In genomic region chr14:21077672-21078071, GRCh38 we compare ENCODE assay signal across 16 cellular contexts. TPM values are rescaled to one million over a fixed set of nuclear protein-coding genes. Genes with fewer than 3 reads are reported as not detected.
A peak's percentile ranks its signal among the peaks of the same experiment; 100 is the strongest.
DNase-seq lines count a peak whose midpoint lies in the region; ATAC-seq and TF ChIP-seq lines count a peak whose summit lies in the region.
"Had no signal": no experiment of that assay in that cellular context is flagged by ENCODE, and none has a peak within 500 bp of the region (broad histone marks: within the 10 kb centered on the region; RNA-seq: fewer than 3 reads in every experiment).

No MANE protein-coding gene starts in this region.

- H3K4me1 ChIP-seq in spleen (peaks cover 3 to 80% (median 44%) of the 10 kb centered on the region in 6 donors), mucosa of descending colon (ENCODE audit: low read depth) (peaks cover 3% of the 10 kb centered on the region), HAP-1 (no peaks in the 10 kb centered on the region)
- H3K4me1 ChIP-seq: Caco-2 had no signal

- H3K4me3 ChIP-seq in spleen (no peak overlapping the region), mucosa of descending colon (no peak overlapping the region), HAP-1 (no peak overlapping the region)
- H3K4me3 ChIP-seq: BLaER1, GM23248 had no signal

- no peaks in the 10 kb centered on the region for H3K9me3 ChIP-seq in spleen
- no peaks in the 10 kb centered on the region for H3K9me3 ChIP-seq in mucosa of descending colon
- H3K9me3 ChIP-seq in HAP-1 = no peaks in the 10 kb centered on the region
- H3K9me3 ChIP-seq: BLaER1, Caco-2 had no signal

- H3K27ac Mint-ChIP-seq in activated naive CD8-positive, alpha-beta T cell treated with anti-CD3 and anti-CD28 coated beads, Interleukin-2, amount 50 U/mL, for 24 hours = no peak overlapping the region
- no peak overlapping the region for H3K27ac Mint-ChIP-seq in activated naive CD8-positive, alpha-beta T cell treated with anti-CD3 and anti-CD28 coated beads for 36 hours
- H3K27ac Mint-ChIP-seq in HFFc6 (peak overlapping the region; percentile 37; the same call in 1 of the 2 replicates), naive B cell (no peak overlapping the region)

- no peaks in the 10 kb centered on the region for H3K36me3 Mint-ChIP-seq in activated naive CD8-positive, alpha-beta T cell treated with anti-CD3 and anti-CD28 coated beads, Interleukin-2, amount 50 U/mL, for 24 hours (ENCODE audit: low read depth)
- H3K36me3 Mint-ChIP-seq in activated naive CD8-positive, alpha-beta T cell treated with anti-CD3 and anti-CD28 coated beads for 36 hours = no peaks in the 10 kb centered on the region
- H3K36me3 Mint-ChIP-seq in HFFc6 (ENCODE audit: low read depth) (peaks cover 14% of the 10 kb centered on the region), naive B cell (no peaks in the 10 kb centered on the region)
- H3K36me3 Mint-ChIP-seq: CD8-positive, alpha-beta memory T cell had no signal

- no peak for DNase-seq in activated naive CD8-positive, alpha-beta T cell treated with anti-CD3 and anti-CD28 coated beads, Interleukin-2, amount 50 U/mL, for 24 hours
- no peak for DNase-seq in activated naive CD8-positive, alpha-beta T cell treated with anti-CD3 and anti-CD28 coated beads for 36 hours
- DNase-seq in HFFc6 (no peak), naive B cell (no peak), spleen (no peak), mucosa of descending colon (no peak), HAP-1 (ENCODE audit: low spot score in 2 of 2) (no peak)
- DNase-seq: 8988T; AML-193; Caco-2; CD8-positive, alpha-beta memory T cell; GF-D8; GM23248 had no signal

- no peaks in the 10 kb centered on the region for H3K4me1 Mint-ChIP-seq in activated naive CD8-positive, alpha-beta T cell treated with anti-CD3 and anti-CD28 coated beads, Interleukin-2, amount 50 U/mL, for 24 hours
- no peaks in the 10 kb centered on the region for H3K4me1 Mint-ChIP-seq in activated naive CD8-positive, alpha-beta T cell treated with anti-CD3 and anti-CD28 coated beads for 36 hours
- H3K4me1 Mint-ChIP-seq in HFFc6 (ENCODE audit: low read depth) (peaks cover 11% of the 10 kb centered on the region), naive B cell (peaks cover 4 to 6% (median 6%) of the 10 kb centered on the region in 3 donors)

- H3K27me3 Mint-ChIP-seq in activated naive CD8-positive, alpha-beta T cell treated with anti-CD3 and anti-CD28 coated beads, Interleukin-2, amount 50 U/mL, for 24 hours = peaks cover 9% of the 10 kb centered on the region
- H3K27me3 Mint-ChIP-seq in activated naive CD8-positive, alpha-beta T cell treated with anti-CD3 and anti-CD28 coated beads for 36 hours = peaks cover 9% of the 10 kb centered on the region
- H3K27me3 Mint-ChIP-seq in HFFc6 (ENCODE audit: insufficient read depth) (peaks cover 5% of the 10 kb centered on the region), naive B cell (peaks cover 0 to 18% (median 7%) of the 10 kb centered on the region in 3 donors)

- 29 to 50% (median 37%) methylated on average over 2 of the region's 2 CpGs for WGBS in spleen, 5 donors

- peak; percentile 41 for ATAC-seq in activated naive CD8-positive, alpha-beta T cell treated with anti-CD3 and anti-CD28 coated beads, Interleukin-2, amount 50 U/mL, for 24 hours
- ATAC-seq in naive B cell (ENCODE audit: low read depth in 2 of 2) = peak; percentile 39 to 49
- ATAC-seq in mucosa of descending colon = no peak
- no peak for ATAC-seq in HG03469 (IDR thresholded peaks at IDR 0.05; ENCODE audit: unreplicated experiment)
- ATAC-seq: HepG2 had no signal

- intact Hi-C loops in spleen (cut with DNase I; ENCODE audit: low total_unique reads) = no loop called here
- intact Hi-C loops in mucosa of descending colon (cut with DNase I, micrococcal nuclease) = no loop called here

- peaks cover 0 to 6% (median 0%) of the 10 kb centered on the region in 7 donors for H3K27me3 ChIP-seq in spleen (replicated peaks in 1 of 7)
- H3K27me3 ChIP-seq in HAP-1 (ENCODE audit: low read depth) = no peaks in the 10 kb centered on the region
- H3K27me3 ChIP-seq: BLaER1 had no signal

- peak overlapping the region in 7 of 8 donors; percentile 22 to 93 (median 60) for H3K27ac ChIP-seq in spleen
- H3K27ac ChIP-seq: BLaER1, GM23248 had no signal

- H3K4me3 Mint-ChIP-seq in activated naive CD8-positive, alpha-beta T cell treated with anti-CD3 and anti-CD28 coated beads, Interleukin-2, amount 50 U/mL, for 24 hours = no peak overlapping the region
- no peak overlapping the region for H3K4me3 Mint-ChIP-seq in activated naive CD8-positive, alpha-beta T cell treated with anti-CD3 and anti-CD28 coated beads for 36 hours
- H3K4me3 Mint-ChIP-seq in HFFc6 = no peak overlapping the region
- peak overlapping the region in 1 of 8 donors; percentile 8 for H3K4me3 Mint-ChIP-seq in naive B cell
- H3K4me3 Mint-ChIP-seq: CD8-positive, alpha-beta memory T cell had no signal

- H3K36me3 ChIP-seq in spleen (peaks cover 0 to 100% (median 41%) of the 10 kb centered on the region in 6 donors), mucosa of descending colon (ENCODE audit: low read depth) (peaks cover 6% of the 10 kb centered on the region), HAP-1 (replicated peaks) (peaks cover 10% of the 10 kb centered on the region)

- TF ChIP-seq POLR2A in spleen (IDR thresholded peaks at IDR 0.05) = no peak

- TF ChIP-seq CTCF in HFFc6 (IDR thresholded peaks at IDR 0.05) = no peak
- TF ChIP-seq CTCF in spleen (IDR thresholded peaks at IDR 0.05 in 8 of 11, conservative IDR thresholded peaks at IDR 0.05 in 3 of 11) = no peak
- TF ChIP-seq CTCF in mucosa of descending colon (IDR thresholded peaks at IDR 0.05) = no peak

- no peaks in the 10 kb centered on the region for H3K9me3 Mint-ChIP-seq in activated naive CD8-positive, alpha-beta T cell treated with anti-CD3 and anti-CD28 coated beads, Interleukin-2, amount 50 U/mL, for 24 hours
- no peaks in the 10 kb centered on the region for H3K9me3 Mint-ChIP-seq in activated naive CD8-positive, alpha-beta T cell treated with anti-CD3 and anti-CD28 coated beads for 36 hours
- H3K9me3 Mint-ChIP-seq in HFFc6 (no peaks in the 10 kb centered on the region), naive B cell (no peaks in the 10 kb centered on the region)
- H3K9me3 Mint-ChIP-seq: CD8-positive, alpha-beta memory T cell had no signal

- in situ Hi-C loops in HAP-1 (cut with MboI; ENCODE audit: low sequenced_read_pairs) = loop anchor here (25.0 kb wide), 1 partner anchor 740 kb away; the partner anchor contains the start of genes CCNB1IP1 and PARP2

RNA-seq across cellular contexts. Expression of gene ARHGEF40, which starts 7.6 kb away (rescaled TPM):
- under 1 TPM in 1 of 2 experiments, not detected in 1; 0.21 TPM for total RNA-seq in activated naive CD8-positive, alpha-beta T cell treated with anti-CD3 and anti-CD28 coated beads for 36 hours
- 10 to 100 TPM; 30.4 to 43.0 (median 40.8) TPM for total RNA-seq in HFFc6 (2021; fragmentation: NEBNext Ultra II Directional; extraction: Animal tissue kit (Norgen Biotek cat#: 25700))
- under 1 TPM in 5 of 6 donors, not detected in 1; 0.07 to 0.99 (median 0.27) TPM for polyA plus RNA-seq in naive B cell (ENCODE audit: low read depth in 6 of 6)
- 100 to 1,000 TPM in 4 of 7 donors, 10 to 100 TPM in 3; 57.0 to 151 (median 102) TPM for total RNA-seq in spleen
- polyA plus RNA-seq in spleen = 10 to 100 TPM in 2 of 3 donors, 1 to 10 TPM in 1; 9.8 to 47.1 (median 17.7) TPM
- 10 to 100 TPM; 44.3 to 69.3 (median 47.8) TPM for total RNA-seq in mucosa of descending colon

RNA-seq across cellular contexts. Expression of gene RNASE8, which starts 20.1 kb away (rescaled TPM):
- total RNA-seq in activated naive CD8-positive, alpha-beta T cell treated with anti-CD3 and anti-CD28 coated beads for 36 hours = not detected
- not detected for total RNA-seq in HFFc6 (2021; fragmentation: NEBNext Ultra II Directional; extraction: Animal tissue kit (Norgen Biotek cat#: 25700))
- polyA plus RNA-seq in naive B cell (ENCODE audit: low read depth in 6 of 6) = not detected
- not detected for total RNA-seq in spleen
- polyA plus RNA-seq in spleen = not detected
- total RNA-seq in mucosa of descending colon = not detected
- total RNA-seq: Caco-2; CD8-positive, alpha-beta memory T cell; GM23248; HepG2 had no signal
- polyA plus RNA-seq: CD8-positive, alpha-beta memory T cell; GM23248; HepG2 had no signal

RNA-seq across cellular contexts. Expression of gene ZNF219, which starts 20.8 kb away (rescaled TPM):
- 1 to 10 TPM; 6.9 to 8.6 TPM for total RNA-seq in activated naive CD8-positive, alpha-beta T cell treated with anti-CD3 and anti-CD28 coated beads for 36 hours
- total RNA-seq in HFFc6 (2021; fragmentation: NEBNext Ultra II Directional; extraction: Animal tissue kit (Norgen Biotek cat#: 25700)) = 10 to 100 TPM in 2 of 6 experiments, 1 to 10 TPM in 4; 5.3 to 11.2 (median 6.6) TPM
- polyA plus RNA-seq in naive B cell (ENCODE audit: low read depth in 6 of 6) (1 to 10 TPM in 1 of 6 donors, under 1 TPM in 3, not detected in 2; 0.13 to 1.1 (median 0.56) TPM), spleen (10 to 100 TPM in 1 of 3 donors, 1 to 10 TPM in 2; 5.5 to 11.8 (median 5.5) TPM)
- total RNA-seq in spleen (10 to 100 TPM; 10.7 to 26.7 (median 16.6) TPM), mucosa of descending colon (100 to 1,000 TPM in 1 of 3 donors, 10 to 100 TPM in 2; 56.6 to 103 (median 58.2) TPM)

RNA-seq across cellular contexts. Expression of gene TMEM253, which starts 23.2 kb away (rescaled TPM):
- not detected for total RNA-seq in activated naive CD8-positive, alpha-beta T cell treated with anti-CD3 and anti-CD28 coated beads for 36 hours
- total RNA-seq in HFFc6 (2021; fragmentation: NEBNext Ultra II Directional; extraction: Animal tissue kit (Norgen Biotek cat#: 25700)) = under 1 TPM in 2 of 6 experiments, not detected in 4; 0.18 to 0.35 TPM
- polyA plus RNA-seq in naive B cell (ENCODE audit: low read depth in 6 of 6) (not detected), spleen (under 1 TPM; 0.11 to 0.29 (median 0.15) TPM)
- total RNA-seq in spleen (1 to 10 TPM in 1 of 7 donors, under 1 TPM in 1, not detected in 5; 0.57 to 1.5 TPM), mucosa of descending colon (10 to 100 TPM; 20.2 to 46.0 (median 43.9) TPM)
- total RNA-seq: CD8-positive, alpha-beta memory T cell had no signal
- polyA plus RNA-seq: CD8-positive, alpha-beta memory T cell; GM23248 had no signal

RNA-seq across cellular contexts. Expression of gene RNASE7, which starts 35.5 kb away (rescaled TPM):
- not detected for total RNA-seq in activated naive CD8-positive, alpha-beta T cell treated with anti-CD3 and anti-CD28 coated beads for 36 hours
- total RNA-seq in HFFc6 (2021; fragmentation: NEBNext Ultra II Directional; extraction: Animal tissue kit (Norgen Biotek cat#: 25700)) = not detected
- polyA plus RNA-seq in naive B cell (ENCODE audit: low read depth in 6 of 6) (not detected), spleen (not detected)
- total RNA-seq in spleen (not detected), mucosa of descending colon (under 1 TPM in 2 of 3 donors, not detected in 1; 0.19 to 0.32 TPM)
- total RNA-seq: Caco-2; CD8-positive, alpha-beta memory T cell; GM23248; HepG2 had no signal
- polyA plus RNA-seq: CD8-positive, alpha-beta memory T cell; GM23248 had no signal

Comparison
In these comparisons a context has a peak if more than half of its experiments do, and no peak if none do; other contexts are left out.
1. ATAC-seq: peak in activated naive CD8-positive, alpha-beta T cell treated with anti-CD3 and anti-CD28 coated beads, Interleukin-2, amount 50 U/mL, for 24 hours (single experiment) and naive B cell (2 of 2); none in mucosa of descending colon (single experiment) and HG03469 (single experiment).
2. RNA of gene ARHGEF40, which starts 7.6 kb away (total RNA-seq): 57.0 to 151 TPM in spleen, 44.3 to 69.3 TPM in mucosa of descending colon and 30.4 to 43.0 TPM in HFFc6; 0.21 TPM in activated naive CD8-positive, alpha-beta T cell treated with anti-CD3 and anti-CD28 coated beads for 36 hours; every median in the first group is over 10 times any median in the second.